In genomic region chr13:51771418-51772104, GRCh38 we compare ENCODE assay signal across 16 cellular contexts. TPM values are rescaled to one million over a fixed set of nuclear protein-coding genes. Genes with fewer than 3 reads are reported as not detected.
DNase-seq lines count a peak whose midpoint lies in the region; ATAC-seq, FAIRE-seq and TF ChIP-seq lines count a peak whose summit lies in the region.
"Had no signal": no experiment of that assay in that cellular context is flagged by ENCODE, and none has a peak within 500 bp of the region (broad histone marks: within the 10 kb centered on the region; RNA-seq: fewer than 3 reads in every experiment).

No MANE protein-coding gene starts in this region.

- H3K36me3 Mint-ChIP-seq in activated naive CD4-positive, alpha-beta T cell treated with anti-CD3 and anti-CD28 coated beads, Interleukin-2, amount 50 U/mL, for 72 hours: peaks cover 0 to 3% of the 10 kb centered on the region in 2 donors
- peaks cover 5% of the 10 kb centered on the region for H3K36me3 Mint-ChIP-seq in T-helper 17 cell (ENCODE audit: low read depth)

- H3K27ac Mint-ChIP-seq in activated naive CD4-positive, alpha-beta T cell treated with anti-CD3 and anti-CD28 coated beads, Interleukin-2, amount 50 U/mL, for 72 hours: peak overlapping the region; percentile 28 to 50
- peak overlapping the region; percentile 47 for H3K27ac Mint-ChIP-seq in T-helper 17 cell

- H2AFZ ChIP-seq in HepG2 (ENCODE audit: low read length): no peak overlapping the region
- H2AFZ ChIP-seq: hepatocyte had no signal

- POLR2A ChIA-PET in HepG2 (lab: Yijun Ruan, JAX): interaction anchor here (1.5 kb wide), 1 partner anchor 319 kb away, joined by 7 read pairs; the partner anchor contains the start of gene INTS6

- TF ChIP-seq EP300 in HepG2 (IDR thresholded peaks at IDR 0.05; ENCODE audit: low read depth in 2 of 2, low read length in 2 of 2): no peak
- no peak for TF ChIP-seq EP300 in HepG2 (CRISPR knock-in tag; IDR thresholded peaks at IDR 0.05; ENCODE audit: borderline replicate concordance)
- no peak for TF ChIP-seq EP300 in transverse colon (IDR thresholded peaks at IDR 0.05; ENCODE audit: low read depth)

- no peaks in the 10 kb centered on the region for H4K20me1 ChIP-seq in HepG2 (ENCODE audit: insufficient read depth, low read length)

- TF ChIP-seq POLR2A in HepG2 (IDR thresholded peaks at IDR 0.05; ENCODE audit: insufficient read depth in 1 of 2, low read depth in 2 of 2, low read length in 2 of 2) (no peak), transverse colon (IDR thresholded peaks at IDR 0.05) (no peak)

- TF ChIP-seq RAD21 in HepG2 (CRISPR knock-in tag; IDR thresholded peaks at IDR 0.05): no peak

- no TSS peak for BruUV-seq in HepG2 (replicated peaks; lab: Mats Ljungman, UMichigan)

- intact Hi-C loops in HepG2 (cut with micrococcal nuclease; ENCODE audit: unreplicated experiment): no loop called here
- intact Hi-C loops in tibial artery (cut with DNase I; ENCODE audit: low total_unique reads): no loop called here
- intact Hi-C loops in transverse colon (cut with DNase I; ENCODE audit: low total_unique reads): no loop called here

- H3K4me1 ChIP-seq in HepG2 (ENCODE audit: insufficient read depth, low read length) (peaks cover 18% of the 10 kb centered on the region), tibial artery (peaks cover 0 to 33% (median 28%) of the 10 kb centered on the region in 4 donors), transverse colon (peaks cover 0 to 5% (median 0%) of the 10 kb centered on the region in 4 donors)

- 96% methylated on average over 17 of the region's 17 CpGs for WGBS in HepG2 (ENCODE audit: low lambda C conversion rate)
- 90 to 95% methylated on average over 2 to 17 of the region's 17 CpGs for WGBS in transverse colon (ENCODE audit: low coverage in 1 of 2), 2 donors

- no peak for ATAC-seq in activated naive CD4-positive, alpha-beta T cell treated with anti-CD3 and anti-CD28 coated beads, Interleukin-2, amount 50 U/mL, for 72 hours
- ATAC-seq in T-helper 17 cell (no peak), HepG2 (peak; percentile 28), HG03025 (IDR thresholded peaks at IDR 0.05; ENCODE audit: low FRiP score, unreplicated experiment) (no peak)

- no peak for DNase-seq in activated naive CD4-positive, alpha-beta T cell treated with anti-CD3 and anti-CD28 coated beads, Interleukin-2, amount 50 U/mL, for 72 hours (ENCODE audit: low spot score in 2 of 2)
- DNase-seq in activated naive CD4-positive, alpha-beta T cell (lab: John Stamatoyannopoulos, UW): no peak
- DNase-seq in T-helper 17 cell (no peak), HepG2 (ENCODE audit: low spot score) (no peak), tibial artery (no peak), NCI-H2227 treated with DMSO at 0.1 percent for 48 hours (lab: John Stamatoyannopoulos, UW) (no peak), transverse colon (no peak)
- DNase-seq: activated CD4-positive, alpha-beta T cell treated with anti-CD3 and anti-CD28 coated beads for 48 hours; aorta; Calu3; NCI-H2171 treated with DMSO at 0.1 percent for 48 hours; NK-92 treated with Interleukin-12 subunit alpha and Interleukin-12 subunit beta, amount 100 ng/mL, for 24 hours; SHP77 treated with DMSO at 0.1 percent for 48 hours had no signal

- no peaks in the 10 kb centered on the region for H3K9me3 Mint-ChIP-seq in activated naive CD4-positive, alpha-beta T cell treated with anti-CD3 and anti-CD28 coated beads, Interleukin-2, amount 50 U/mL, for 72 hours

- in situ Hi-C loops in HepG2 (cut with HindIII; ENCODE audit: extremely low pct_ligation_motif_present, low pct_unique_long_range_greater_than_20kb) (no loop called here), transverse colon (cut with MboI; ENCODE audit: low pct_ligation_motif_present in 1 of 4, low pct_unique_long_range_greater_than_20kb in 1 of 4, low sequenced_read_pairs in 3 of 4) (no loop called here)

- TF ChIP-seq CTCF in HepG2 (CRISPR knock-in tag; IDR thresholded peaks at IDR 0.05) (peak; percentile 13; the same call in 1 of the 2 replicates), tibial artery (IDR thresholded peaks at IDR 0.05) (no peak), transverse colon (IDR thresholded peaks at IDR 0.05) (no peak)

- peaks cover 4% of the 10 kb centered on the region for H3K4me1 Mint-ChIP-seq in T-helper 17 cell

- H3K9ac ChIP-seq in HepG2 (ENCODE audit: insufficient read depth, low read depth, low read length): no peak overlapping the region

- CTCF ChIA-PET in HepG2 (lab: Yijun Ruan, JAX; ENCODE audit: low intra/inter-chr PET ratio, low total read pairs): no interaction called here

- no peak for FAIRE-seq in HepG2 (lab: Jason Lieb, UNC)

- H3K4me3 ChIP-seq in HepG2 (replicated peaks in 1 of 3; ENCODE audit: insufficient read depth in 1 of 3, low read depth in 2 of 3, low read length in 3 of 3): no peak overlapping the region
- H3K4me3 ChIP-seq in tibial artery: no peak overlapping the region
- H3K4me3 ChIP-seq in transverse colon: no peak overlapping the region
- H3K4me3 ChIP-seq: dorsolateral prefrontal cortex, hepatocyte had no signal

- no peak overlapping the region for H3K4me3 Mint-ChIP-seq in T-helper 17 cell

- no peaks in the 10 kb centered on the region for H3K27me3 Mint-ChIP-seq in T-helper 17 cell

- no peaks in the 10 kb centered on the region for H3K79me2 ChIP-seq in HepG2 (ENCODE audit: insufficient read depth, low read length)
- H3K79me2 ChIP-seq: hepatocyte had no signal

- H3K27me3 ChIP-seq in HepG2 (ENCODE audit: control insufficient read depth in 1 of 2, insufficient read depth in 2 of 2, low read length in 2 of 2) (no peaks in the 10 kb centered on the region), tibial artery (no peaks in the 10 kb centered on the region), transverse colon (no peaks in the 10 kb centered on the region)
- H3K27me3 ChIP-seq: dorsolateral prefrontal cortex, hepatocyte had no signal

- H3K9me3 ChIP-seq in T-helper 17 cell (ENCODE audit: control insufficient read depth, low read length, poor library complexity, severe bottlenecking) (no peaks in the 10 kb centered on the region), HepG2 (ENCODE audit: low read length) (no peaks in the 10 kb centered on the region), tibial artery (no peaks in the 10 kb centered on the region), transverse colon (no peaks in the 10 kb centered on the region)

- H3K36me3 ChIP-seq in HepG2 (replicated peaks in 1 of 2; ENCODE audit: control insufficient read depth in 1 of 2, insufficient read depth in 2 of 2, low read length in 2 of 2) (peaks cover 0 to 8% of the 10 kb centered on the region in 2 experiments; a peak in 3 of 5 replicates), tibial artery (peaks cover 0 to 19% (median 11%) of the 10 kb centered on the region in 3 donors), transverse colon (no peaks in the 10 kb centered on the region)

- H3K27ac ChIP-seq in HepG2 (ENCODE audit: extremely low read length, insufficient read depth, low read length): no peak overlapping the region
- H3K27ac ChIP-seq in tibial artery: peak overlapping the region; percentile 87 to 89
- H3K27ac ChIP-seq in transverse colon: no peak overlapping the region
- H3K27ac ChIP-seq: hepatocyte had no signal

- H3K4me2 ChIP-seq in HepG2 (ENCODE audit: low read depth, low read length): no peak overlapping the region
- H3K4me2 ChIP-seq: hepatocyte had no signal

TF ChIP-seq in HepG2, 621 proteins besides CTCF, POLR2A, EP300 and RAD21:
- TF ChIP-seq RBFOX2 (IDR thresholded peaks at IDR 0.05; ENCODE audit: low read depth, low read length) (no peak), FOXO1 (CRISPR knock-in tag; IDR thresholded peaks at IDR 0.05) (no peak), RBM22 (optimal IDR thresholded peaks at IDR 0.05; ENCODE audit: low read length) (peak; percentile 48), ZC3H13 (CRISPR knock-in tag; IDR thresholded peaks at IDR 0.05) (0 out of 2 replicates have a peak, but pooled peaks have one; percentile 36), ZNF773 (CRISPR knock-in tag; IDR thresholded peaks at IDR 0.05; ENCODE audit: borderline replicate concordance) (no peak)
TF ChIP-seq in HepG2: peak in this region for 2.

RNA-seq across cellular contexts. Expression of gene DHRS12, which starts 32.4 kb away (rescaled TPM):
- 1 to 10 TPM; 2.0 to 7.2 TPM for total RNA-seq in activated naive CD4-positive, alpha-beta T cell treated with anti-CD3 and anti-CD28 coated beads, Interleukin-2, amount 50 U/mL, for 72 hours
- total RNA-seq in T-helper 17 cell (10 to 100 TPM; 18.1 to 23.1 TPM), HepG2 (2016; rRNA removed; fragmentation: Illumina TruSeq; extraction: Trizol) (4.8 and 7.2 TPM in 2 replicates), transverse colon (10 to 100 TPM in 3 of 4 donors, 1 to 10 TPM in 1; 5.2 to 17.8 (median 13.5) TPM)
- total RNA-seq in HepG2 (2016; cell fraction: cytosol; rRNA removed; fragmentation: Illumina TruSeq; extraction: Trizol; ENCODE audit: low read depth): 8.8 and 10.5 TPM in 2 replicates
- total RNA-seq in HepG2 (2016; cell fraction: insoluble cytoplasmic fraction; rRNA removed; fragmentation: Illumina TruSeq; extraction: Trizol): 5.6 and 5.7 TPM in 2 replicates
- total RNA-seq in HepG2 (2016; cell fraction: membrane; rRNA removed; fragmentation: Illumina TruSeq; extraction: Trizol): 9.1 and 14.0 TPM in 2 replicates
- 6.7 TPM in 2 replicates for total RNA-seq in HepG2 (2016; cell fraction: nucleus; rRNA removed; fragmentation: Illumina TruSeq; extraction: Trizol)
- 8.4 and 12.7 TPM in 2 replicates for polyA plus RNA-seq in HepG2 (2011; rRNA removed)
- 7.3 and 8.0 TPM in 2 replicates for polyA plus RNA-seq in HepG2 (2011; cell fraction: cytosol; rRNA removed)
- 19.6 and 21.8 TPM in 2 replicates for polyA plus RNA-seq in HepG2 (2011; cell fraction: nucleus; rRNA removed)
- polyA plus RNA-seq in HepG2 (2012): 10.8 and 12.0 TPM in 2 replicates
- polyA plus RNA-seq in HepG2 (2016; cell fraction: cytosol; fragmentation: Illumina TruSeq; extraction: Trizol; ENCODE audit: low read depth): 15.2 and 25.5 TPM in 2 replicates
- 8.8 and 9.3 TPM in 2 replicates for polyA plus RNA-seq in HepG2 (2016; cell fraction: insoluble cytoplasmic fraction; fragmentation: Illumina TruSeq; extraction: Trizol; ENCODE audit: low read depth)
- 15.3 and 19.6 TPM in 2 replicates for polyA plus RNA-seq in HepG2 (2016; cell fraction: membrane; fragmentation: Illumina TruSeq; extraction: Trizol; ENCODE audit: low read depth)
- 14.9 and 17.8 TPM in 2 replicates for polyA plus RNA-seq in HepG2 (2016; cell fraction: nucleus; fragmentation: Illumina TruSeq; extraction: Trizol; ENCODE audit: insufficient read depth, low read depth)
- polyA minus RNA-seq in HepG2 (2011; rRNA and poly(A)+ RNA removed; ENCODE audit: low replicate concordance): 0.89 and 5.4 TPM in 2 replicates
- 2.5 and 5.0 TPM in 2 replicates for polyA minus RNA-seq in HepG2 (2011; cell fraction: cytosol; rRNA and poly(A)+ RNA removed)
- 12.2 and 18.3 TPM in 2 replicates for polyA minus RNA-seq in HepG2 (2011; cell fraction: nucleus; rRNA and poly(A)+ RNA removed)

Comparison
In these comparisons a context has a peak if more than half of its experiments do, and no peak if none do; other contexts are left out.
1. H3K27ac ChIP-seq: peak in tibial artery (2 of 2); none in HepG2 (single experiment) and transverse colon (0 of 4).